14 cellular contexts compared by ENCODE assay signal in genomic region chr16:57044931-57045693, GRCh38. TPM values are rescaled to one million over a fixed set of nuclear protein-coding genes. Genes with fewer than 3 reads are reported as not detected.
DNase-seq lines count a peak whose midpoint lies in the region; ATAC-seq, FAIRE-seq and TF ChIP-seq lines count a peak whose summit lies in the region.
"Had no signal": no experiment of that assay in that cellular context is flagged by ENCODE, and none has a peak within 500 bp of the region (broad histone marks: within the 10 kb centered on the region; RNA-seq: fewer than 3 reads in every experiment).

No MANE protein-coding gene starts in this region.

- H3K14ac ChIP-seq in H1 (ENCODE audit: insufficient read length), result no peak overlapping the region

- intact Hi-C loops in activated CD4-positive, alpha-beta T cell treated with anti-CD3 and anti-CD28 coated beads for 36 hours (cut with DNase I, micrococcal nuclease), result loop anchor here in 1 of 2 experiments (5.0 to 10.0 kb wide), 2 partner anchors 113 to 180 kb away; partner anchors contain the start of genes HERPUD1 and SLC12A3
- intact Hi-C loops in sciatic nerve (cut with DNase I), result no loop called here
- intact Hi-C loops in A673 (cut with micrococcal nuclease; ENCODE audit: unreplicated experiment), result no loop called here

- H3K9ac ChIP-seq in OCI-LY3 (ENCODE audit: low read length) (peak overlapping the region; percentile 41), H1 (replicated peaks in 1 of 4; ENCODE audit: extremely low read depth in 1 of 4, low read depth in 3 of 4, low read length in 3 of 4) (no peak overlapping the region)

- no peak for ATAC-seq in activated CD4-positive, alpha-beta T cell treated with anti-CD3 and anti-CD28 coated beads for 36 hours
- ATAC-seq in sciatic nerve, result peak; percentile 21

- TF ChIP-seq EP300 in H1 (IDR thresholded peaks at IDR 0.05; ENCODE audit: borderline replicate concordance in 1 of 2, low read depth in 2 of 2, low read length in 2 of 2), result no peak

- no peak overlapping the region for H4K5ac ChIP-seq in H1 (ENCODE audit: insufficient read length, low read depth, low read length)

- no peak for FAIRE-seq in H1 (lab: Jason Lieb, UNC)
- FAIRE-seq: colon had no signal

- H2BK5ac ChIP-seq in H1 (ENCODE audit: low read depth, low read length), result no peak overlapping the region

- no peak overlapping the region for H3K4ac ChIP-seq in H1 (replicated peaks; ENCODE audit: insufficient read length, low read depth, low read length)

- H2AK5ac ChIP-seq in H1 (ENCODE audit: low read depth, low read length), result no peak overlapping the region

- no peaks in the 10 kb centered on the region for H3K9me3 Mint-ChIP-seq in activated CD4-positive, alpha-beta T cell treated with anti-CD3 and anti-CD28 coated beads for 36 hours (ENCODE audit: low read depth)

- H3K79me2 ChIP-seq in OCI-LY3 (ENCODE audit: low read length), result 0 out of 2 replicates have a peak, but pooled peaks cover 3% of the 10 kb centered on the region
- no peaks in the 10 kb centered on the region for H3K79me2 ChIP-seq in H1 (ENCODE audit: control insufficient read depth in 1 of 2, insufficient read depth in 2 of 2, low read length in 2 of 2)

- no peak overlapping the region for H4K8ac ChIP-seq in H1 (ENCODE audit: extremely low read depth, insufficient read depth, low read length)

- H3K23ac ChIP-seq in H1 (ENCODE audit: insufficient read length), result no peak overlapping the region

- POLR2A ChIA-PET in activated CD4-positive, alpha-beta T cell treated with anti-CD3 and anti-CD28 coated beads for 36 hours (lab: Charles Lee), result no interaction called here
- POLR2A ChIA-PET in H1 (lab: Charles Lee; ENCODE audit: partially characterized antibody) (interaction anchor here (0.6 kb wide), 1 partner anchor 13 kb away, joined by 3 read pairs; no protein-coding TSS in a partner anchor), A673 (lab: Charles Lee; ENCODE audit: low non-redundant PET) (no interaction called here)

- H3K18ac ChIP-seq in H1 (ENCODE audit: extremely low read depth, low read length), result no peak overlapping the region; the same call in 1 of the 2 replicates

- no peak for TF ChIP-seq POLR2A in H1 (IDR thresholded peaks at IDR 0.05; ENCODE audit: control extremely low read depth in 1 of 2, low read depth in 2 of 2, low read length in 2 of 2)

- H3K4me3 Mint-ChIP-seq in activated CD4-positive, alpha-beta T cell treated with anti-CD3 and anti-CD28 coated beads for 36 hours, result no peak overlapping the region

- TF ChIP-seq RAD21 in H1 (IDR thresholded peaks at IDR 0.05 in 1 of 2, conservative IDR thresholded peaks at IDR 0.05 in 1 of 2; ENCODE audit: low read depth in 2 of 2, low read length in 2 of 2), result no peak

- H2AFZ ChIP-seq in OCI-LY3 (ENCODE audit: low read depth, low read length), result no peak overlapping the region
- peak overlapping the region; percentile 92; the same call in 1 of the 2 replicates for H2AFZ ChIP-seq in H1 (ENCODE audit: low read length)

- peak overlapping the region; percentile 73 for H3K27ac Mint-ChIP-seq in activated CD4-positive, alpha-beta T cell treated with anti-CD3 and anti-CD28 coated beads for 36 hours

- H3K79me1 ChIP-seq in H1 (ENCODE audit: low read depth, low read length), result no peaks in the 10 kb centered on the region

- no peak for TF ChIP-seq CTCF in OCI-LY3 (IDR thresholded peaks at IDR 0.05; ENCODE audit: low read depth, low read length)
- TF ChIP-seq CTCF in H1 (IDR thresholded peaks at IDR 0.05; ENCODE audit: control extremely low read depth in 1 of 3, insufficient read depth in 1 of 3, low read depth in 1 of 3, low read length in 3 of 3), result no peak
- TF ChIP-seq CTCF in A673 (conservative IDR thresholded peaks at IDR 0.05; ENCODE audit: low read depth, low read length), result no peak

- H3K36me3 ChIP-seq in OCI-LY3 (replicated peaks; ENCODE audit: low read depth, low read length), result peaks cover 28% of the 10 kb centered on the region
- H3K36me3 ChIP-seq in H1 (ENCODE audit: control insufficient read depth in 2 of 4, insufficient read depth in 4 of 4, low read length in 3 of 4), result no peaks in the 10 kb centered on the region
- no peaks in the 10 kb centered on the region for H3K36me3 ChIP-seq in A673 (ENCODE audit: insufficient read depth, low read length, poor library complexity, severe bottlenecking)
- H3K36me3 ChIP-seq: HAP-1 had no signal

- CTCF ChIA-PET in activated CD4-positive, alpha-beta T cell treated with anti-CD3 and anti-CD28 coated beads for 36 hours (lab: Charles Lee), result interaction anchor here (0.7 to 3.3 kb wide), 5 partner anchors 14 to 100 kb away, joined by 3 to 24 read pairs (median 3); no protein-coding TSS in a partner anchor
- CTCF ChIA-PET in H1 (lab: Charles Lee; ENCODE audit: partially characterized antibody), result interaction anchor here (1.0 to 6.0 kb wide), 24 partner anchors 8 to 178 kb away, joined by 3 to 75 read pairs (median 4); partner anchors contain the start of gene CETP
- CTCF ChIA-PET in A673 (lab: Charles Lee), result no interaction called here

- H3K36me3 Mint-ChIP-seq in activated CD4-positive, alpha-beta T cell treated with anti-CD3 and anti-CD28 coated beads for 36 hours (ENCODE audit: low read depth), result peaks cover 53% of the 10 kb centered on the region

- no peak overlapping the region for H2BK12ac ChIP-seq in H1 (ENCODE audit: low read depth, low read length)

- H4K20me1 ChIP-seq in OCI-LY3 (ENCODE audit: insufficient read depth, low read length), result no peaks in the 10 kb centered on the region
- no peaks in the 10 kb centered on the region for H4K20me1 ChIP-seq in H1 (replicated peaks in 1 of 2; ENCODE audit: control insufficient read depth in 1 of 2, insufficient read depth in 2 of 2, low read length in 2 of 2)

- H3K4me1 Mint-ChIP-seq in activated CD4-positive, alpha-beta T cell treated with anti-CD3 and anti-CD28 coated beads for 36 hours, result peaks cover 55% of the 10 kb centered on the region

- no peaks in the 10 kb centered on the region for H3K27me3 Mint-ChIP-seq in activated CD4-positive, alpha-beta T cell treated with anti-CD3 and anti-CD28 coated beads for 36 hours

- H3K23me2 ChIP-seq in H1 (ENCODE audit: low read depth, low read length), result no peaks in the 10 kb centered on the region

- H2BK15ac ChIP-seq in H1 (ENCODE audit: low read length), result no peak overlapping the region

- H4K91ac ChIP-seq in H1 (replicated peaks; ENCODE audit: insufficient read length, low read length), result no peak overlapping the region

- H3K4me3 ChIP-seq in OCI-LY3 (ENCODE audit: low read length) (peak overlapping the region; percentile 12), H1 (ENCODE audit: extremely low read depth in 1 of 4, insufficient read depth in 2 of 4, low read depth in 3 of 4, low read length in 4 of 4) (no peak overlapping the region), A673 (ENCODE audit: low read depth, low read length, poor library complexity, severe bottlenecking) (no peak overlapping the region)
- H3K4me3 ChIP-seq: HAP-1, mucosa of descending colon had no signal

- no peaks in the 10 kb centered on the region for H3K27me3 ChIP-seq in OCI-LY3 (ENCODE audit: low read depth, low read length)
- no peaks in the 10 kb centered on the region for H3K27me3 ChIP-seq in H1 (replicated peaks in 1 of 4; ENCODE audit: control insufficient read depth in 3 of 4, extremely low read depth in 1 of 4, insufficient read depth in 3 of 4, low read length in 3 of 4)
- H3K27me3 ChIP-seq in A673 (replicated peaks; ENCODE audit: insufficient read depth, low read depth, low read length, poor library complexity), result no peaks in the 10 kb centered on the region

- no peaks in the 10 kb centered on the region for H3K9me3 ChIP-seq in OCI-LY3 (ENCODE audit: insufficient read depth, low read length)
- H3K9me3 ChIP-seq in H1 (ENCODE audit: insufficient read depth in 2 of 2, low read depth in 1 of 2, low read length in 1 of 2), result 0 out of 4 replicates have a peak, but pooled peaks cover 0 to 5% of the 10 kb centered on the region in 2 experiments
- H3K9me3 ChIP-seq in A673 (ENCODE audit: low read depth, low read length, poor library complexity, severe bottlenecking), result no peaks in the 10 kb centered on the region
- H3K9me3 ChIP-seq: HAP-1, mucosa of descending colon had no signal

- H3K27ac ChIP-seq in OCI-LY3 (ENCODE audit: low read length) (peak overlapping the region; percentile 62), H1 (ENCODE audit: low read depth, low read length) (no peak overlapping the region), A673 (ENCODE audit: low read depth, low read length, poor library complexity, severe bottlenecking) (no peak overlapping the region)
- H3K27ac ChIP-seq: VCaP had no signal

- no TSS peak for BruUV-seq in A673 (replicated peaks; lab: Mats Ljungman, UMichigan)

- 91% methylated on average over 12 of the region's 12 CpGs; no CpG with 5 or more reads in 1 of the 2 experiments for WGBS in H1 (ENCODE audit: extremely low coverage in 1 of 2, insufficient coverage in 1 of 2, insufficient read length in 1 of 2, insufficient replicate concordance in 2 of 2, low coverage in 1 of 2, low lambda C conversion rate in 2 of 2, missing lambda C conversion rate in 1 of 2), 2 experiments

- no peak for DNase-seq in activated CD4-positive, alpha-beta T cell treated with anti-CD3 and anti-CD28 coated beads for 36 hours
- DNase-seq in activated CD4-positive, alpha-beta T cell treated with anti-CD3 and anti-CD28 coated beads for 4 hours, result no peak
- DNase-seq in H1 (ENCODE audit: low read depth in 1 of 2, low spot score in 2 of 2) (no peak), sciatic nerve (ENCODE audit: low spot score) (no peak), MV-4-11 (lab: John Stamatoyannopoulos, UW) (no peak), A673 (ENCODE audit: low spot score) (no peak), NCI-H524 (lab: John Stamatoyannopoulos, UW) (no peak)
- DNase-seq: activated effector memory CD4-positive, alpha-beta T cell treated with Interleukin-2 at 50 U/mL for 16 hours; NCI-H446 treated with DMSO at 0.1 percent for 48 hours had no signal

- no peak overlapping the region for H3K56ac ChIP-seq in H1 (replicated peaks; ENCODE audit: insufficient read length, low read depth, low read length)

- no peak overlapping the region for H2BK120ac ChIP-seq in H1 (replicated peaks; ENCODE audit: low read depth, low read length)

- H3K4me2 ChIP-seq in OCI-LY3 (ENCODE audit: low read length) (peak overlapping the region; percentile 42), H1 (ENCODE audit: insufficient read depth in 1 of 2, low read depth in 2 of 2, low read length in 2 of 2) (no peak overlapping the region)

- no peak overlapping the region for H2BK20ac ChIP-seq in H1 (ENCODE audit: low read length)

- H3K4me1 ChIP-seq in OCI-LY3 (ENCODE audit: low read length) (peaks cover 99% of the 10 kb centered on the region), H1 (replicated peaks in 1 of 4; ENCODE audit: control insufficient read depth in 3 of 4, insufficient read depth in 4 of 4, low read length in 3 of 4) (no peaks in the 10 kb centered on the region), A673 (ENCODE audit: insufficient read depth, low read length, poor library complexity, severe bottlenecking) (no peaks in the 10 kb centered on the region)
- H3K4me1 ChIP-seq: HAP-1 had no signal

RNA-seq across cellular contexts. Expression of gene CPNE2, which starts 47.3 kb away (rescaled TPM):
- total RNA-seq in activated CD4-positive, alpha-beta T cell treated with anti-CD3 and anti-CD28 coated beads for 36 hours, result 1 to 10 TPM; 4.9 to 7.3 TPM
- 10.6 and 11.6 TPM in 2 replicates for total RNA-seq in H1 (2021; fragmentation: NEBNext Ultra II Directional; extraction: Animal tissue kit (Norgen Biotek cat#: 25700))
- polyA plus RNA-seq in H1 (2011; rRNA removed), result 38.0 and 39.5 TPM in 2 replicates
- 23.2 TPM for polyA plus RNA-seq in H1 (2011; cell fraction: cytosol; rRNA removed)
- 22.3 TPM for polyA plus RNA-seq in H1 (2011; cell fraction: nucleus; rRNA removed)
- 11.1 to 18.8 TPM (median 16.3 TPM) in 4 replicates for polyA plus RNA-seq in H1 (2012, experiment 1 of 2)
- 20.5 TPM for polyA plus RNA-seq in H1 (2012, experiment 2 of 2)
- 26.2 TPM for polyA plus RNA-seq in H1 (2013, experiment 1 of 2)
- 24.6 TPM for polyA plus RNA-seq in H1 (2013, experiment 2 of 2)
- polyA minus RNA-seq in H1 (2011; rRNA and poly(A)+ RNA removed), result 16.1 and 18.7 TPM in 2 replicates
- polyA minus RNA-seq in H1 (2011; cell fraction: cytosol; rRNA and poly(A)+ RNA removed), result 11.2 TPM
- 9.8 TPM for polyA minus RNA-seq in H1 (2011; cell fraction: nucleus; rRNA and poly(A)+ RNA removed)
- 44.7 TPM for total RNA-seq in sciatic nerve
- 38.1 and 43.6 TPM in 2 replicates for total RNA-seq in A673 (2021)

RNA-seq across cellular contexts. Expression of gene NLRC5, which starts 55.8 kb away (rescaled TPM):
- 100 to 1,000 TPM; 143 to 175 TPM for total RNA-seq in activated CD4-positive, alpha-beta T cell treated with anti-CD3 and anti-CD28 coated beads for 36 hours
- 2.8 and 3.2 TPM in 2 replicates for total RNA-seq in H1 (2021; fragmentation: NEBNext Ultra II Directional; extraction: Animal tissue kit (Norgen Biotek cat#: 25700))
- polyA plus RNA-seq in H1 (2011; rRNA removed), result 2.0 and 2.2 TPM in 2 replicates
- 1.8 TPM for polyA plus RNA-seq in H1 (2011; cell fraction: cytosol; rRNA removed)
- 8.8 TPM for polyA plus RNA-seq in H1 (2011; cell fraction: nucleus; rRNA removed)
- 0.97 to 4.4 TPM (median 2.8 TPM) in 4 replicates for polyA plus RNA-seq in H1 (2012, experiment 1 of 2)
- 1.3 TPM for polyA plus RNA-seq in H1 (2012, experiment 2 of 2)
- polyA plus RNA-seq in H1 (2013, experiment 1 of 2), result 1.3 TPM
- 1.1 TPM for polyA plus RNA-seq in H1 (2013, experiment 2 of 2)
- 4.4 and 5.0 TPM in 2 replicates for polyA minus RNA-seq in H1 (2011; rRNA and poly(A)+ RNA removed)
- polyA minus RNA-seq in H1 (2011; cell fraction: cytosol; rRNA and poly(A)+ RNA removed), result 2.4 TPM
- 10.5 TPM for polyA minus RNA-seq in H1 (2011; cell fraction: nucleus; rRNA and poly(A)+ RNA removed)
- total RNA-seq in sciatic nerve (60.1 TPM), A673 (2021) (13.1 and 14.2 TPM in 2 replicates)
